11 cellular contexts compared by ENCODE assay signal in genomic region chrX:17459008-17459407, GRCh38.
A peak's percentile ranks its signal among the peaks of the same experiment; 100 is the strongest.
DNase-seq lines count a peak whose midpoint lies in the region; ATAC-seq, FAIRE-seq and TF ChIP-seq lines count a peak whose summit lies in the region.
"Had no signal": no experiment of that assay in that cellular context is flagged by ENCODE, and none has a peak within 500 bp of the region (broad histone marks: within the 10 kb centered on the region; RNA-seq: fewer than 3 reads in every experiment).

No MANE protein-coding gene starts in this region.

- intact Hi-C loops in A673 (cut with micrococcal nuclease; ENCODE audit: unreplicated experiment), result no loop called here
- intact Hi-C loops in adrenal gland (cut with DNase I), result no loop called here

- no peak overlapping the region for H3K27ac ChIP-seq in A673 (ENCODE audit: low read depth, low read length, poor library complexity, severe bottlenecking)
- no peak overlapping the region for H3K27ac ChIP-seq in adrenal gland
- H3K27ac ChIP-seq in keratinocyte (ENCODE audit: control insufficient read depth, insufficient read depth, low read length), result peak overlapping the region; percentile 61

- peaks cover 13% of the 10 kb centered on the region for H3K79me2 ChIP-seq in keratinocyte (ENCODE audit: control insufficient read depth, insufficient read depth, low read length)

- no TSS peak for BruUV-seq in A673 (replicated peaks; lab: Mats Ljungman, UMichigan)

- H3K9me3 ChIP-seq in A673 (ENCODE audit: low read depth, low read length, poor library complexity, severe bottlenecking), result no peaks in the 10 kb centered on the region
- H3K9me3 ChIP-seq in MG63, result no peaks in the 10 kb centered on the region
- no peaks in the 10 kb centered on the region for H3K9me3 ChIP-seq in adrenal gland (replicated peaks in 1 of 3)
- H3K9me3 ChIP-seq in keratinocyte (ENCODE audit: control insufficient read depth, low read depth, low read length), result no peaks in the 10 kb centered on the region

- ATAC-seq in GM21723 (IDR thresholded peaks at IDR 0.05; ENCODE audit: unreplicated experiment) (no peak), HG03565 (IDR thresholded peaks at IDR 0.05; ENCODE audit: unreplicated experiment) (no peak)

- POLR2A ChIA-PET in A673 (lab: Charles Lee; ENCODE audit: low non-redundant PET), result no interaction called here

- H3K27me3 ChIP-seq in A673 (replicated peaks; ENCODE audit: insufficient read depth, low read depth, low read length, poor library complexity) (no peaks in the 10 kb centered on the region), MG63 (no peaks in the 10 kb centered on the region), adrenal gland (no peaks in the 10 kb centered on the region), keratinocyte (ENCODE audit: control insufficient read depth, extremely low read depth, insufficient read depth, low read length) (no peaks in the 10 kb centered on the region)

- WGBS in adrenal gland, 4 donors, result 27 to 71% (median 49%) methylated on average over 4 of the region's 4 CpGs

- no peaks in the 10 kb centered on the region for H3K9me1 ChIP-seq in keratinocyte (ENCODE audit: control insufficient read depth, extremely low read depth, insufficient read depth, low read length)

- H3K36me3 ChIP-seq in A673 (ENCODE audit: insufficient read depth, low read length, poor library complexity, severe bottlenecking) (no peaks in the 10 kb centered on the region), MG63 (no peaks in the 10 kb centered on the region), adrenal gland (replicated peaks in 1 of 2) (no peaks in the 10 kb centered on the region), keratinocyte (ENCODE audit: control insufficient read depth in 2 of 2, extremely low read depth in 1 of 2, insufficient read depth in 2 of 2, low read length in 2 of 2) (no peaks in the 10 kb centered on the region)

- FAIRE-seq in keratinocyte (lab: Jason Lieb, UNC), result peak; percentile 82

- H3K4me1 ChIP-seq in A673 (ENCODE audit: insufficient read depth, low read length, poor library complexity, severe bottlenecking) (no peaks in the 10 kb centered on the region), adrenal gland (replicated peaks in 1 of 2) (no peaks in the 10 kb centered on the region), keratinocyte (ENCODE audit: control insufficient read depth, extremely low read depth, insufficient read depth, low read length) (peaks cover 12% of the 10 kb centered on the region)

- H3K9ac ChIP-seq in keratinocyte (ENCODE audit: control insufficient read depth, extremely low read depth, insufficient read depth, low read length), result no peak overlapping the region

- H4K20me1 ChIP-seq in keratinocyte (ENCODE audit: control insufficient read depth, extremely low read depth, insufficient read depth, low read length), result no peaks in the 10 kb centered on the region

- dilution Hi-C loops in keratinocyte (cut with MboI; ENCODE audit: extremely low pct_ligation_motif_present, low sequenced_read_pairs), result no loop called here

- no peak overlapping the region for H2AFZ ChIP-seq in keratinocyte (ENCODE audit: control insufficient read depth, low read length)

- H3K4me2 ChIP-seq in keratinocyte (ENCODE audit: control insufficient read depth, extremely low read depth, insufficient read depth, low read depth, low read length), result peak overlapping the region; percentile 13

- no peak for TF ChIP-seq POLR2A in adrenal gland (IDR thresholded peaks at IDR 0.05)

- DNase-seq in A673 (ENCODE audit: low spot score), result peak; percentile 24
- peak; percentile 56 for DNase-seq in MG63
- peak; percentile 25 to 61 (median 44) for DNase-seq in adrenal gland
- peak; percentile 5 for DNase-seq in keratinocyte (ENCODE audit: low read depth, low spot score)
- no peak for DNase-seq in SKM-1 (lab: John Stamatoyannopoulos, UW; ENCODE audit: unreplicated experiment)
- DNase-seq in epidermal melanocyte (ENCODE audit: insufficient read length, low spot score), result no peak
- DNase-seq: C1 segment of cervical spinal cord, cerebellar nuclear complex, NCI-H1930 had no signal

- no peak overlapping the region for H3K4me3 ChIP-seq in A673 (ENCODE audit: low read depth, low read length, poor library complexity, severe bottlenecking)
- no peak overlapping the region for H3K4me3 ChIP-seq in MG63
- no peak overlapping the region for H3K4me3 ChIP-seq in adrenal gland
- no peak overlapping the region for H3K4me3 ChIP-seq in keratinocyte (ENCODE audit: control insufficient read depth in 2 of 3, extremely low read depth in 1 of 3, insufficient read depth in 2 of 3, low read depth in 1 of 3, low read length in 3 of 3)

- TF ChIP-seq CTCF in A673 (conservative IDR thresholded peaks at IDR 0.05; ENCODE audit: low read depth, low read length) (no peak), adrenal gland (IDR thresholded peaks at IDR 0.05) (no peak), keratinocyte (optimal IDR thresholded peaks at IDR 0.05 in 1 of 3, IDR thresholded peaks at IDR 0.05 in 1 of 3, conservative IDR thresholded peaks at IDR 0.05 in 1 of 3; ENCODE audit: extremely low read depth in 1 of 3, insufficient read depth in 2 of 3, low read length in 3 of 3) (no peak)

- CTCF ChIA-PET in A673 (lab: Charles Lee), result no interaction called here

Comparison
In these comparisons a context has a peak if more than half of its experiments do, and no peak if none do; other contexts are left out.
1. DNase-seq: peak in A673 (single experiment), MG63 (single experiment), adrenal gland (7 of 7) and keratinocyte (single experiment); none in SKM-1 (single experiment) and epidermal melanocyte (single experiment).